ENCODE assay signal across 11 cellular contexts in genomic region chr1:183272390-183272801, GRCh38.
A peak's percentile ranks its signal among the peaks of the same experiment; 100 is the strongest.
DNase-seq lines count a peak whose midpoint lies in the region; ATAC-seq and TF ChIP-seq lines count a peak whose summit lies in the region.
"Had no signal": no experiment of that assay in that cellular context is flagged by ENCODE, and none has a peak within 500 bp of the region (broad histone marks: within the 10 kb centered on the region; RNA-seq: fewer than 3 reads in every experiment).

No MANE protein-coding gene starts in this region.

- peaks cover 20% of the 10 kb centered on the region for H3K27me3 Mint-ChIP-seq in CD4-positive, alpha-beta T cell

- peaks cover 59% of the 10 kb centered on the region for H3F3A ChIP-seq in GM23248 (ENCODE audit: insufficient read depth)

- no peak for TF ChIP-seq POLR2A in suprapubic skin (IDR thresholded peaks at IDR 0.05)

- H3K4me2 ChIP-seq in GM23248 (ENCODE audit: unreplicated experiment) = peak overlapping the region; percentile 47

- no peaks in the 10 kb centered on the region for H4K20me1 ChIP-seq in GM23248 (ENCODE audit: insufficient read depth)

- H3K9me3 ChIP-seq in GM23248 (ENCODE audit: low read depth) = no peaks in the 10 kb centered on the region
- H3K9me3 ChIP-seq in suprapubic skin = no peaks in the 10 kb centered on the region
- H3K9me3 ChIP-seq in CD4-positive, alpha-beta T cell (ENCODE audit: control insufficient read depth, low read length) = no peaks in the 10 kb centered on the region

- H3K9me2 ChIP-seq in GM23248 (ENCODE audit: insufficient read depth) = no peaks in the 10 kb centered on the region

- H3K36me3 ChIP-seq in GM23248 (ENCODE audit: low read depth) (no peaks in the 10 kb centered on the region), suprapubic skin (no peaks in the 10 kb centered on the region)

- in situ Hi-C loops in GM23248 (cut with MboI) = no loop called here

- POLR2A ChIA-PET in CD4-positive, alpha-beta T cell (lab: Charles Lee) = no interaction called here

- DNase-seq in GM23248 (peak; percentile 88), SW480 (ENCODE audit: low spot score) (peak; percentile 83), foreskin fibroblast (peak; percentile 92 to 95), suprapubic skin (ENCODE audit: low spot score in 2 of 2) (no peak)
- DNase-seq in activated CD4-positive, alpha-beta T cell treated with anti-CD3 and anti-CD28 coated beads for 4 hours = no peak
- no peak for DNase-seq in CD4-positive, alpha-beta T cell

- H3K27ac ChIP-seq in GM23248 = peak overlapping the region; percentile 96
- H3K27ac ChIP-seq in suprapubic skin = peak overlapping the region; percentile 25
- no peak overlapping the region for H3K27ac ChIP-seq in CD4-positive, alpha-beta T cell (ENCODE audit: low read depth, low read length)

- intact Hi-C loops in CD4-positive, alpha-beta T cell (cut with DNase I, micrococcal nuclease) = no loop called here

- H3K4me1 ChIP-seq in GM23248 (ENCODE audit: insufficient read depth) (peaks cover 61% of the 10 kb centered on the region), suprapubic skin (peaks cover 19% of the 10 kb centered on the region)

- no peaks in the 10 kb centered on the region for H3K9me3 Mint-ChIP-seq in CD4-positive, alpha-beta T cell
- H3K9me3 Mint-ChIP-seq: stimulated activated effector memory CD8-positive, alpha-beta T cell treated with anti-CD3 and anti-CD28 coated beads, Interleukin-12 subunit alpha, Interleukin-12 subunit beta, amount 100 ng/mL, for 72 hours had no signal

- H3K79me2 ChIP-seq in GM23248 (ENCODE audit: insufficient read depth) = peaks cover 5% of the 10 kb centered on the region; the same call in 1 of the 2 replicates

- no peak overlapping the region for H3K4me3 ChIP-seq in GM23248
- no peak overlapping the region for H3K4me3 ChIP-seq in foreskin fibroblast (ENCODE audit: low read depth in 1 of 2, low read length in 2 of 2)
- H3K4me3 ChIP-seq in suprapubic skin = no peak overlapping the region

- H2AFZ ChIP-seq in GM23248 = no peak overlapping the region

- no peaks in the 10 kb centered on the region for H3K4me1 Mint-ChIP-seq in CD4-positive, alpha-beta T cell (ENCODE audit: low read depth)
- H3K4me1 Mint-ChIP-seq: stimulated activated effector memory CD8-positive, alpha-beta T cell treated with anti-CD3 and anti-CD28 coated beads, Interleukin-12 subunit alpha, Interleukin-12 subunit beta, amount 100 ng/mL, for 72 hours had no signal

- peak overlapping the region; percentile 74 for H3K9ac ChIP-seq in GM23248

- TF ChIP-seq EP300 in suprapubic skin (IDR thresholded peaks at IDR 0.05) = no peak

- no peak overlapping the region for H3K4me3 Mint-ChIP-seq in CD4-positive, alpha-beta T cell
- H3K4me3 Mint-ChIP-seq: activated naive CD8-positive, alpha-beta T cell; stimulated activated effector memory CD8-positive, alpha-beta T cell treated with anti-CD3 and anti-CD28 coated beads, Interleukin-12 subunit alpha, Interleukin-12 subunit beta, amount 100 ng/mL, for 72 hours had no signal

- WGBS in GM23248 (ENCODE audit: low coverage in 1 of 2, low lambda C conversion rate in 2 of 2, missing lambda C conversion rate in 2 of 2), 2 experiments = 12 to 14% methylated on average over 4 of the region's 4 CpGs
- 60% methylated on average over 3 of the region's 4 CpGs for WGBS in suprapubic skin

- H3K36me3 Mint-ChIP-seq in CD4-positive, alpha-beta T cell (ENCODE audit: low read depth) = no peaks in the 10 kb centered on the region
- H3K36me3 Mint-ChIP-seq: activated naive CD8-positive, alpha-beta T cell; stimulated activated effector memory CD8-positive, alpha-beta T cell treated with anti-CD3 and anti-CD28 coated beads, Interleukin-12 subunit alpha, Interleukin-12 subunit beta, amount 100 ng/mL, for 72 hours had no signal

- CTCF ChIA-PET in CD4-positive, alpha-beta T cell (lab: Charles Lee) = no interaction called here

- H3K27me3 ChIP-seq in GM23248 (replicated peaks; ENCODE audit: insufficient read depth) (no peaks in the 10 kb centered on the region), suprapubic skin (no peaks in the 10 kb centered on the region)
- no peaks in the 10 kb centered on the region for H3K27me3 ChIP-seq in CD4-positive, alpha-beta T cell (ENCODE audit: control insufficient read depth, insufficient read depth, low read length)

- no peak for ATAC-seq in HG02610 (IDR thresholded peaks at IDR 0.05; ENCODE audit: unreplicated experiment)
- no peak for ATAC-seq in CD4-positive, alpha-beta T cell (ENCODE audit: poor library complexity)
- ATAC-seq: esophagus mucosa; Right ventricle myocardium inferior; stimulated activated effector memory CD8-positive, alpha-beta T cell treated with anti-CD3 and anti-CD28 coated beads, Interleukin-12 subunit alpha, Interleukin-12 subunit beta, amount 100 ng/mL, for 72 hours had no signal

- TF ChIP-seq CTCF in foreskin fibroblast (IDR thresholded peaks at IDR 0.05; ENCODE audit: low read depth, low read length) = no peak
- TF ChIP-seq CTCF in suprapubic skin (IDR thresholded peaks at IDR 0.05) = no peak
- no peak for TF ChIP-seq CTCF in CD4-positive, alpha-beta T cell (IDR thresholded peaks at IDR 0.05)

- H3K27ac Mint-ChIP-seq in CD4-positive, alpha-beta T cell = no peak overlapping the region
- H3K27ac Mint-ChIP-seq: activated naive CD8-positive, alpha-beta T cell; stimulated activated effector memory CD8-positive, alpha-beta T cell treated with anti-CD3 and anti-CD28 coated beads, Interleukin-12 subunit alpha, Interleukin-12 subunit beta, amount 100 ng/mL, for 72 hours had no signal

Comparison
In these comparisons a context has a peak if more than half of its experiments do, and no peak if none do; other contexts are left out.
1. DNase-seq: peak in GM23248 (single experiment), SW480 (single experiment) and foreskin fibroblast (2 of 2); none in suprapubic skin (0 of 2), activated CD4-positive, alpha-beta T cell treated with anti-CD3 and anti-CD28 coated beads for 4 hours (0 of 2) and CD4-positive, alpha-beta T cell (0 of 10).